3 cellular contexts compared by ENCODE assay signal in genomic region chr12:100692502-100692901, GRCh38.
A peak's percentile ranks its signal among the peaks of the same experiment; 100 is the strongest.
TF ChIP-seq lines count a peak whose summit lies in the region.

No MANE protein-coding gene starts in this region.

TF ChIP-seq in SK-N-SH, 30 proteins besides CTCF, POLR2A, EP300 and RAD21 (continued from another document):
- TF ChIP-seq REST (IDR thresholded peaks at IDR 0.05; ENCODE audit: low read depth, low read length), result peak; percentile 38; the same call in 1 of the 2 replicates

TF ChIP-seq in SK-N-SH treated with all-trans-retinoic acid at 6 μM for 48 hours, 23 proteins besides CTCF, POLR2A, EP300 and RAD21 (continued from another document):
- TF ChIP-seq TSHZ2 (CRISPR knock-in tag; IDR thresholded peaks at IDR 0.05), result no peak
- no peak for TF ChIP-seq ARNTL (CRISPR knock-in tag; IDR thresholded peaks at IDR 0.05; ENCODE audit: borderline replicate concordance, low read depth)
- TF ChIP-seq SNAI2 (CRISPR knock-in tag; IDR thresholded peaks at IDR 0.05), result no peak
- no peak for TF ChIP-seq CSRNP3 (CRISPR knock-in tag; IDR thresholded peaks at IDR 0.05)
- no peak for TF ChIP-seq ZNF8 (CRISPR knock-in tag; IDR thresholded peaks at IDR 0.05)
- TF ChIP-seq ZC3H10 (CRISPR knock-in tag; IDR thresholded peaks at IDR 0.05), result no peak
- no peak for TF ChIP-seq ZNF70 (CRISPR knock-in tag; IDR thresholded peaks at IDR 0.05)
- no peak for TF ChIP-seq RARB (CRISPR knock-in tag; IDR thresholded peaks at IDR 0.05)
TF ChIP-seq in SK-N-SH treated with all-trans-retinoic acid at 6 μM for 48 hours: peak in this region for 0.

TF ChIP-seq in HEK293, 187 proteins besides CTCF, POLR2A, EP300 and RAD21 (continued from another document):
- TF ChIP-seq REST (tag by site-specific recombination; IDR thresholded peaks at IDR 0.05) (peak; percentile 61; the same call in 1 of the 2 replicates), ZNF16 (tag by site-specific recombination; IDR thresholded peaks at IDR 0.05; ENCODE audit: low read depth) (no peak), YY1 (tag by site-specific recombination; IDR thresholded peaks at IDR 0.05) (no peak), SALL2 (tag by site-specific recombination; IDR thresholded peaks at IDR 0.05; ENCODE audit: borderline replicate concordance) (no peak), ZNF626 (tag by site-specific recombination; IDR thresholded peaks at IDR 0.05) (no peak)
